In the genomic region with DNA sequence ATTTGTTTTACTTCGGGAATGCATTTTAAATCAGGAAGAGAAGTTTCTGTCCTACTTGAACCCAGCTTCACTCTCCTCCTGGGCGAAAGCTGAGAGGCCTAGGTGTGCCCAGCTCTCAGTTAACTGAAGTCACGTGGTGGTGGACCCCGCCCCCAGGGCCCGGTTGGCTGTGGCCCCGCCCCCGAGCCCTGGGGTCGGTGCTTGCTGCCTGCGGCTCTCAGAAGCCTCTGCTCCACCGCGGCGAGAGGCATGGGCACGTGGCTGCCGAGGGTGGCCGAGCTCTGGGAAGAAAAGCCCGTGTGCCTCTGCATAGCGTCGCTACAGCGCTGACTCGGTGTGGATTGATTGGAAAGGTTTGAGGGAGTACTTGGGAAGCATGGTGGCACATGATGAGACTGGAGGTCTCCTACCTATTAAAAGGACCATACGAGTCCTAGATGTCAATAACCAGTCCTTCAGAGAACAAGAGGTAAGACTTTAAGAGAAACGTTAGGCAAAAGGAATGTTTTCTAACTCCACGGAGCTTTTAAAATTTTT, we compare ENCODE assay signal across 8 cellular contexts. TPM values are rescaled to one million over a fixed set of nuclear protein-coding genes. Genes with fewer than 3 reads are reported as not detected.
DNase-seq lines count a peak whose midpoint lies in the region; ATAC-seq, FAIRE-seq and TF ChIP-seq lines count a peak whose summit lies in the region.

No MANE protein-coding gene starts in this region.

- no TSS peak for BruUV-seq in GM12878 (replicated peaks; lab: Mats Ljungman, UMichigan)

- in situ Hi-C loops in GM12878 (cut with MboI): no loop called here

- H3K27me3 ChIP-seq in KMS-11 (ENCODE audit: insufficient read depth, low read depth) (no peaks in the 10 kb centered on the region), GM12878 (replicated peaks in 1 of 2; ENCODE audit: control insufficient read depth in 2 of 2, insufficient read depth in 2 of 2, low read length in 1 of 2) (no peaks in the 10 kb centered on the region), iPS DF 6.9 (ENCODE audit: control insufficient read depth, insufficient read depth, low read length) (no peaks in the 10 kb centered on the region)

- H3K4me3 ChIP-seq in KMS-11 (IDR thresholded peaks at IDR 0.05; ENCODE audit: insufficient read depth, low read depth, low read length): no peak overlapping the region
- peak overlapping the region; percentile 18; the same call in 1 of the 2 replicates for H3K4me3 ChIP-seq in GM12878
- peak overlapping the region; percentile 28; the same call in 1 of the 2 replicates for H3K4me3 ChIP-seq in iPS DF 6.9 (ENCODE audit: low read length)

- H3K4me2 ChIP-seq in KMS-11 (peak overlapping the region; percentile 49), GM12878 (ENCODE audit: control insufficient read depth, insufficient read depth) (peak overlapping the region; percentile 62)

- H3K9me3 ChIP-seq in GM12878 (replicated peaks; ENCODE audit: control insufficient read depth, insufficient read depth, low read length) (no peaks in the 10 kb centered on the region), iPS DF 6.9 (ENCODE audit: control insufficient read depth, insufficient read depth, low read length) (no peaks in the 10 kb centered on the region)

- H3K79me2 ChIP-seq in KMS-11 (ENCODE audit: insufficient read depth, low read depth) (peaks cover 54% of the 10 kb centered on the region), GM12878 (ENCODE audit: control insufficient read depth, insufficient read depth, low read length) (no peaks in the 10 kb centered on the region; the same call in 1 of the 2 replicates)

- peak; percentile 33 for ATAC-seq in GM19025 (IDR thresholded peaks at IDR 0.05; ENCODE audit: low read depth, unreplicated experiment)
- ATAC-seq in GM12878: no peak
- peak; percentile 98 for ATAC-seq in sciatic nerve

- intact Hi-C loops in GM12878 (cut with micrococcal nuclease; ENCODE audit: unreplicated experiment): loop anchor here (10.0 kb wide), 1 partner anchor 418 kb away; no protein-coding TSS in a partner anchor
- intact Hi-C loops in sciatic nerve (cut with DNase I): loop anchor here (5.0 kb wide), 1 partner anchor 176 kb away; no protein-coding TSS in a partner anchor

- POLR2A ChIA-PET in GM12878 (lab: Charles Lee): interaction anchor here (1.2 kb wide), 1 partner anchor 20 kb away, joined by 3 read pairs; no protein-coding TSS in a partner anchor

- WGBS in GM12878 (ENCODE audit: insufficient coverage, insufficient replicate concordance, low lambda C conversion rate, missing lambda C conversion rate): 25% methylated on average over 23 of the region's 23 CpGs
- no CpG with 5 or more reads among the region's 23 CpGs for WGBS in iPS DF 6.9 (ENCODE audit: insufficient coverage, insufficient read length)

- no peak for TF ChIP-seq RAD21 in GM12878 (IDR thresholded peaks at IDR 0.05; ENCODE audit: insufficient read depth, low read depth, low read length)

- no peak overlapping the region for H2AFZ ChIP-seq in KMS-11 (ENCODE audit: low read depth)
- no peak overlapping the region for H2AFZ ChIP-seq in GM12878 (ENCODE audit: control insufficient read depth, low read depth, low read length)

- FAIRE-seq in GM12878 (lab: Jason Lieb, UNC): no peak

- H3K27ac ChIP-seq in 22Rv1: peak overlapping the region; percentile 85
- peak overlapping the region; percentile 39; the same call in 1 of the 2 replicates for H3K27ac ChIP-seq in KMS-11
- no peak overlapping the region for H3K27ac ChIP-seq in GM12878 (ENCODE audit: control insufficient read depth, insufficient read depth)
- H3K27ac ChIP-seq in iPS DF 6.9 (ENCODE audit: low read length): no peak overlapping the region

- no peaks in the 10 kb centered on the region for H3K36me3 ChIP-seq in KMS-11 (ENCODE audit: insufficient read depth)
- H3K36me3 ChIP-seq in GM12878 (ENCODE audit: control insufficient read depth in 2 of 2, insufficient read depth in 2 of 2, low read length in 1 of 2): peaks cover 0 to 3% of the 10 kb centered on the region in 2 experiments; a peak in 2 of 4 replicates
- H3K36me3 ChIP-seq in iPS DF 6.9 (ENCODE audit: control insufficient read depth, insufficient read depth, low read length): no peaks in the 10 kb centered on the region

- DNase-seq in T-helper 9 cell: peak; percentile 30
- DNase-seq in GM12878 (ENCODE audit: low read depth, low spot score): no peak
- peak; percentile 75 for DNase-seq in iPS DF 6.9 (ENCODE audit: low read depth, low spot score)
- DNase-seq in sciatic nerve (ENCODE audit: low spot score): peak; percentile 95
- no peak for DNase-seq in middle frontal gyrus (ENCODE audit: extremely low spot score, low spot score)

- TF ChIP-seq EP300 in GM12878 (IDR thresholded peaks at IDR 0.05; ENCODE audit: borderline replicate concordance in 1 of 2, control insufficient read depth in 1 of 2, low read depth in 2 of 2, low read length in 2 of 2): no peak

- TF ChIP-seq POLR2A in GM12878 (IDR thresholded peaks at IDR 0.05; ENCODE audit: low read depth, low read length): peak; percentile 87

- peak overlapping the region; percentile 36; the same call in 1 of the 2 replicates for H3K9ac ChIP-seq in KMS-11
- no peak overlapping the region for H3K9ac ChIP-seq in GM12878 (ENCODE audit: control insufficient read depth, insufficient read depth, low read length)

- RAD21 ChIA-PET in GM12878 (lab: Charles Lee; ENCODE audit: unreplicated experiment): interaction anchor here (11.0 kb wide), 1 partner anchor 176 kb away, joined by 136 read pairs; no protein-coding TSS in a partner anchor

- CTCF ChIA-PET in GM12878 (lab: Yijun Ruan, JAX): interaction anchor here (0.6 to 18.0 kb wide), 6 partner anchors 12 to 640 kb away, joined by 3 to 535 read pairs (median 6); no protein-coding TSS in a partner anchor

- TF ChIP-seq CTCF in 22Rv1 (IDR thresholded peaks at IDR 0.05): no peak
- TF ChIP-seq CTCF in KMS-11 (conservative IDR thresholded peaks at IDR 0.05; ENCODE audit: low read depth, low read length): no peak
- no peak for TF ChIP-seq CTCF in GM12878 (IDR thresholded peaks at IDR 0.05 in 2 of 3, conservative IDR thresholded peaks at IDR 0.05 in 1 of 3; ENCODE audit: control insufficient read depth in 2 of 3, extremely low read depth in 1 of 3, insufficient read depth in 1 of 3, low read depth in 3 of 3, low read length in 3 of 3)

- H3K4me1 ChIP-seq in KMS-11 (ENCODE audit: low read depth, poor library complexity, severe bottlenecking) (peaks cover 63% of the 10 kb centered on the region), GM12878 (ENCODE audit: control insufficient read depth, insufficient read depth, low read length) (peaks cover 42% of the 10 kb centered on the region), iPS DF 6.9 (ENCODE audit: control insufficient read depth, insufficient read depth, low read length) (no peaks in the 10 kb centered on the region; the same call in 1 of the 2 replicates)

- SMC1A ChIA-PET in GM12878 (lab: Charles Lee; ENCODE audit: uncharacterized antibody, unreplicated experiment): interaction anchor here (0.6 to 0.8 kb wide), 2 partner anchors 177 to 266 kb away, joined by 3 read pairs; no protein-coding TSS in a partner anchor

- no peaks in the 10 kb centered on the region for H4K20me1 ChIP-seq in KMS-11 (ENCODE audit: insufficient read depth)
- no peaks in the 10 kb centered on the region for H4K20me1 ChIP-seq in GM12878 (ENCODE audit: control insufficient read depth, insufficient read depth)

RNA-seq across cellular contexts. Expression of gene NET1, which starts 34.1 kb away (rescaled TPM):
- total RNA-seq in GM12878 (2013; cell fraction: nucleolus; rRNA removed): 5.6 and 6.1 TPM in 2 replicates
- total RNA-seq in GM12878 (2014; rRNA removed) (17.8 and 22.2 TPM in 2 replicates), GM12878 (2014; rRNA removed; fragmentation: Illumina TruSeq; extraction: Trizol) (16.0 and 18.3 TPM in 2 replicates), GM12878 (2021) (17.3 and 18.4 TPM in 2 replicates), sciatic nerve (86.2 TPM)
- 8.2 TPM for polyA plus RNA-seq in GM12878 (2011; ENCODE audit: low read depth)
- polyA plus RNA-seq in GM12878 (2011; rRNA removed) (18.5 and 22.2 TPM in 2 replicates), GM12878 (2014; fragmentation: Illumina TruSeq; extraction: Trizol) (21.2 and 23.9 TPM in 2 replicates), GM12878 (2014; fragmentation: Nextera tagmentation; extraction: Ambion mirVana) (1 to 10 TPM; 6.5 to 8.9 TPM), GM12878 (2014; rRNA removed) (14.1 TPM in 2 replicates), GM12878 (2016; fragmentation: Nextera tagmentation; extraction: Ambion mirVana) (10 to 100 TPM; 21.9 to 22.7 TPM)
- polyA plus RNA-seq in GM12878 (2011; cell fraction: cytosol; rRNA removed): 14.3 and 14.4 TPM in 2 replicates
- 10.2 and 10.4 TPM in 2 replicates for polyA plus RNA-seq in GM12878 (2011; cell fraction: nucleus; rRNA removed)
- 9.8 and 10.4 TPM in 2 replicates for polyA plus RNA-seq in GM12878 (2012)
- polyA minus RNA-seq in GM12878 (2011; rRNA and poly(A)+ RNA removed): 23.5 and 24.7 TPM in 2 replicates
- 11.5 and 19.4 TPM in 2 replicates for polyA minus RNA-seq in GM12878 (2011; cell fraction: cytosol; rRNA and poly(A)+ RNA removed)
- 7.7 and 13.4 TPM in 2 replicates for polyA minus RNA-seq in GM12878 (2011; cell fraction: nucleus; rRNA and poly(A)+ RNA removed)

RNA-seq across cellular contexts. Expression of gene TUBAL3, which starts 41.8 kb away (rescaled TPM):
- not detected in 2 replicates for total RNA-seq in GM12878 (2013; cell fraction: nucleolus; rRNA removed)
- total RNA-seq in GM12878 (2014; rRNA removed) (not detected in 2 replicates), GM12878 (2014; rRNA removed; fragmentation: Illumina TruSeq; extraction: Trizol) (not detected in 2 replicates), GM12878 (2021) (not detected in 2 replicates), sciatic nerve (0.18 TPM)
- polyA plus RNA-seq in GM12878 (2011; ENCODE audit: low read depth): not detected
- polyA plus RNA-seq in GM12878 (2011; rRNA removed) (0.03 TPM in 1 of 2 replicates, not detected in the other), GM12878 (2014; fragmentation: Illumina TruSeq; extraction: Trizol) (0.06 TPM in 1 of 2 replicates, not detected in the other), GM12878 (2014; fragmentation: Nextera tagmentation; extraction: Ambion mirVana) (not detected), GM12878 (2014; rRNA removed) (not detected in 2 replicates), GM12878 (2016; fragmentation: Nextera tagmentation; extraction: Ambion mirVana) (not detected)
- polyA plus RNA-seq in GM12878 (2011; cell fraction: cytosol; rRNA removed): 0.05 TPM in 1 of 2 replicates, not detected in the other
- polyA plus RNA-seq in GM12878 (2011; cell fraction: nucleus; rRNA removed): not detected in 2 replicates
- polyA plus RNA-seq in GM12878 (2012): 0.11 TPM in 1 of 2 replicates, not detected in the other
- not detected in 2 replicates for polyA minus RNA-seq in GM12878 (2011; rRNA and poly(A)+ RNA removed)
- not detected in 2 replicates for polyA minus RNA-seq in GM12878 (2011; cell fraction: cytosol; rRNA and poly(A)+ RNA removed)
- polyA minus RNA-seq in GM12878 (2011; cell fraction: nucleus; rRNA and poly(A)+ RNA removed): not detected in 2 replicates

RNA-seq across cellular contexts. Expression of gene CALML5, which starts 52.9 kb away (rescaled TPM):
- not detected in 2 replicates for total RNA-seq in GM12878 (2013; cell fraction: nucleolus; rRNA removed)
- not detected in 2 replicates for total RNA-seq in GM12878 (2014; rRNA removed)
- total RNA-seq in GM12878 (2014; rRNA removed; fragmentation: Illumina TruSeq; extraction: Trizol): not detected in 2 replicates
- total RNA-seq in GM12878 (2021): not detected in 2 replicates
- not detected for polyA plus RNA-seq in GM12878 (2011; ENCODE audit: low read depth)
- polyA plus RNA-seq in GM12878 (2011; rRNA removed): not detected in 2 replicates
- not detected in 2 replicates for polyA plus RNA-seq in GM12878 (2011; cell fraction: cytosol; rRNA removed)
- polyA plus RNA-seq in GM12878 (2011; cell fraction: nucleus; rRNA removed): not detected in 2 replicates
- polyA plus RNA-seq in GM12878 (2012): not detected in 2 replicates
- not detected in 2 replicates for polyA plus RNA-seq in GM12878 (2014; fragmentation: Illumina TruSeq; extraction: Trizol)
- not detected for polyA plus RNA-seq in GM12878 (2014; fragmentation: Nextera tagmentation; extraction: Ambion mirVana)
- not detected in 2 replicates for polyA plus RNA-seq in GM12878 (2014; rRNA removed)
- polyA plus RNA-seq in GM12878 (2016; fragmentation: Nextera tagmentation; extraction: Ambion mirVana): not detected
- not detected in 2 replicates for polyA minus RNA-seq in GM12878 (2011; rRNA and poly(A)+ RNA removed)
- polyA minus RNA-seq in GM12878 (2011; cell fraction: cytosol; rRNA and poly(A)+ RNA removed): not detected in 2 replicates
- not detected in 2 replicates for polyA minus RNA-seq in GM12878 (2011; cell fraction: nucleus; rRNA and poly(A)+ RNA removed)
- total RNA-seq in sciatic nerve: not detected

Comparison
In these comparisons a context has a peak if more than half of its experiments do, and no peak if none do; other contexts are left out.
1. H3K27ac ChIP-seq: peak in 22Rv1 (single experiment) and KMS-11 (single experiment); none in GM12878 (single experiment) and iPS DF 6.9 (single experiment).
2. DNase-seq: peak in T-helper 9 cell (single experiment), iPS DF 6.9 (single experiment) and sciatic nerve (single experiment); none in GM12878 (single experiment) and middle frontal gyrus (single experiment).